ENCODE assay signal across 8 cellular contexts in genomic region chr22:19718255-19719054, GRCh38. TPM values are rescaled to one million over a fixed set of nuclear protein-coding genes. Genes with fewer than 3 reads are reported as not detected.
DNase-seq lines count a peak whose midpoint lies in the region; ATAC-seq and TF ChIP-seq lines count a peak whose summit lies in the region.

No MANE protein-coding gene starts in this region.

- peaks cover 2% of the 10 kb centered on the region for H3K4me1 Mint-ChIP-seq in activated naive CD8-positive, alpha-beta T cell treated with anti-CD3 and anti-CD28 coated beads, Interleukin-2, amount 10 ng/mL, durations not matched to agents 7 days and 5 days
- H3K4me1 Mint-ChIP-seq in activated naive CD8-positive, alpha-beta T cell treated with anti-CD3 and anti-CD28 coated beads for 36 hours: peaks cover 11% of the 10 kb centered on the region

- TF ChIP-seq CTCF in ascending aorta (IDR thresholded peaks at IDR 0.05): no peak
- no peak for TF ChIP-seq CTCF in tibial artery (IDR thresholded peaks at IDR 0.05)

- no peaks in the 10 kb centered on the region for H3K9me3 Mint-ChIP-seq in activated naive CD8-positive, alpha-beta T cell treated with anti-CD3 and anti-CD28 coated beads, Interleukin-2, amount 10 ng/mL, durations not matched to agents 7 days and 5 days
- H3K9me3 Mint-ChIP-seq in activated naive CD8-positive, alpha-beta T cell treated with anti-CD3 and anti-CD28 coated beads for 36 hours: no peaks in the 10 kb centered on the region

- no peaks in the 10 kb centered on the region for H3K36me3 Mint-ChIP-seq in activated naive CD8-positive, alpha-beta T cell treated with anti-CD3 and anti-CD28 coated beads, Interleukin-2, amount 10 ng/mL, durations not matched to agents 7 days and 5 days
- no peaks in the 10 kb centered on the region for H3K36me3 Mint-ChIP-seq in activated naive CD8-positive, alpha-beta T cell treated with anti-CD3 and anti-CD28 coated beads for 36 hours

- H3K4me3 Mint-ChIP-seq in activated naive CD8-positive, alpha-beta T cell treated with anti-CD3 and anti-CD28 coated beads, Interleukin-2, amount 10 ng/mL, durations not matched to agents 7 days and 5 days: no peak overlapping the region
- no peak overlapping the region for H3K4me3 Mint-ChIP-seq in activated naive CD8-positive, alpha-beta T cell treated with anti-CD3 and anti-CD28 coated beads for 36 hours

- H3K27me3 Mint-ChIP-seq in activated naive CD8-positive, alpha-beta T cell treated with anti-CD3 and anti-CD28 coated beads, Interleukin-2, amount 10 ng/mL, durations not matched to agents 7 days and 5 days: peaks cover 41% of the 10 kb centered on the region
- H3K27me3 Mint-ChIP-seq in activated naive CD8-positive, alpha-beta T cell treated with anti-CD3 and anti-CD28 coated beads for 36 hours: peaks cover 47% of the 10 kb centered on the region

- DNase-seq in activated naive CD8-positive, alpha-beta T cell treated with anti-CD3 and anti-CD28 coated beads, Interleukin-2, amount 10 ng/mL, durations not matched to agents 7 days and 5 days: no peak
- no peak for DNase-seq in activated naive CD8-positive, alpha-beta T cell treated with anti-CD3 and anti-CD28 coated beads for 36 hours
- no peak for DNase-seq in ascending aorta (ENCODE audit: low spot score in 2 of 2)
- no peak for DNase-seq in tibial artery
- no peak for DNase-seq in central memory CD4-positive, alpha-beta T cell

- H3K27ac Mint-ChIP-seq in activated naive CD8-positive, alpha-beta T cell treated with anti-CD3 and anti-CD28 coated beads, Interleukin-2, amount 10 ng/mL, durations not matched to agents 7 days and 5 days: no peak overlapping the region
- H3K27ac Mint-ChIP-seq in activated naive CD8-positive, alpha-beta T cell treated with anti-CD3 and anti-CD28 coated beads for 36 hours: no peak overlapping the region

- H3K36me3 ChIP-seq in ascending aorta (peaks cover 10 to 18% of the 10 kb centered on the region in 2 donors), tibial artery (peaks cover 0 to 32% (median 32%) of the 10 kb centered on the region in 3 donors)

- H3K9me3 ChIP-seq in ascending aorta (no peaks in the 10 kb centered on the region), tibial artery (no peaks in the 10 kb centered on the region)

- POLR2A ChIA-PET in activated naive CD8-positive, alpha-beta T cell treated with anti-CD3 and anti-CD28 coated beads, Interleukin-2, amount 10 ng/mL, durations not matched to agents 7 days and 5 days (lab: Charles Lee): no interaction called here

- peaks cover 13 to 31% of the 10 kb centered on the region in 2 donors for H3K4me1 ChIP-seq in ascending aorta
- peaks cover 0 to 46% (median 38%) of the 10 kb centered on the region in 4 donors for H3K4me1 ChIP-seq in tibial artery

- H3K4me3 ChIP-seq in ascending aorta (peak overlapping the region; percentile 85 to 87), tibial artery (peak overlapping the region; percentile 68 to 90)

- H3K27me3 ChIP-seq in ascending aorta: no peaks in the 10 kb centered on the region
- H3K27me3 ChIP-seq in layer of hippocampus (ENCODE audit: control insufficient read depth, insufficient read depth, low read length): no peaks in the 10 kb centered on the region
- H3K27me3 ChIP-seq in tibial artery: peaks cover 0 to 13% of the 10 kb centered on the region in 2 donors

- peak; percentile 41 for ATAC-seq in activated naive CD8-positive, alpha-beta T cell treated with anti-CD3 and anti-CD28 coated beads, Interleukin-2, amount 10 ng/mL, durations not matched to agents 7 days and 5 days (ENCODE audit: low read depth)
- ATAC-seq in GM19351 (IDR thresholded peaks at IDR 0.05; ENCODE audit: unreplicated experiment): no peak
- ATAC-seq in HG02981 (IDR thresholded peaks at IDR 0.05; ENCODE audit: unreplicated experiment): no peak

- intact Hi-C loops in ascending aorta (cut with DNase I): loop anchor here (1.0 to 10.0 kb wide), 9 partner anchors 39 to 574 kb away; partner anchors contain the start of genes CDC45, CLTCL1, ESS2 and GNB1L
- intact Hi-C loops in tibial artery (cut with DNase I; ENCODE audit: low total_unique reads): loop anchor here (5.0 to 10.0 kb wide), 3 partner anchors 41 to 424 kb away; partner anchors contain the start of genes CDC45, CLTCL1 and UFD1

- peak overlapping the region; percentile 78 to 80 for H3K27ac ChIP-seq in ascending aorta
- peak overlapping the region; percentile 73 for H3K27ac ChIP-seq in layer of hippocampus (ENCODE audit: low read depth, low read length)
- peak overlapping the region; percentile 84 to 87 for H3K27ac ChIP-seq in tibial artery

RNA-seq across cellular contexts. Expression of gene SEPTIN5, which starts 4.2 kb away (rescaled TPM):
- total RNA-seq in activated naive CD8-positive, alpha-beta T cell treated with anti-CD3 and anti-CD28 coated beads, Interleukin-2, amount 10 ng/mL, durations not matched to agents 7 days and 5 days: not detected
- total RNA-seq in activated naive CD8-positive, alpha-beta T cell treated with anti-CD3 and anti-CD28 coated beads for 36 hours: 1 to 10 TPM; 1.1 to 1.3 TPM
- total RNA-seq in ascending aorta: 105 TPM

RNA-seq across cellular contexts. Expression of gene GP1BB, which starts 4.9 kb away (rescaled TPM):
- total RNA-seq in activated naive CD8-positive, alpha-beta T cell treated with anti-CD3 and anti-CD28 coated beads, Interleukin-2, amount 10 ng/mL, durations not matched to agents 7 days and 5 days: not detected
- not detected for total RNA-seq in activated naive CD8-positive, alpha-beta T cell treated with anti-CD3 and anti-CD28 coated beads for 36 hours
- total RNA-seq in ascending aorta: 50.2 TPM

RNA-seq across cellular contexts. Expression of gene TBX1, which starts 42.1 kb away (rescaled TPM):
- total RNA-seq in activated naive CD8-positive, alpha-beta T cell treated with anti-CD3 and anti-CD28 coated beads, Interleukin-2, amount 10 ng/mL, durations not matched to agents 7 days and 5 days: under 1 TPM; 0.37 to 0.47 TPM
- total RNA-seq in activated naive CD8-positive, alpha-beta T cell treated with anti-CD3 and anti-CD28 coated beads for 36 hours: not detected
- total RNA-seq in ascending aorta: not detected

Comparison
In these comparisons a context has a peak if more than half of its experiments do, and no peak if none do; other contexts are left out.
1. RNA of gene SEPTIN5, which starts 4.2 kb away (total RNA-seq): 105 TPM in ascending aorta (single experiment); 1.1 to 1.3 TPM in activated naive CD8-positive, alpha-beta T cell treated with anti-CD3 and anti-CD28 coated beads for 36 hours and not detected in activated naive CD8-positive, alpha-beta T cell treated with anti-CD3 and anti-CD28 coated beads, Interleukin-2, amount 10 ng/mL, durations not matched to agents 7 days and 5 days; every median in the first group is over 10 times any median in the second.
2. RNA of gene GP1BB, which starts 4.9 kb away (total RNA-seq): 50.2 TPM in ascending aorta (single experiment); not detected in activated naive CD8-positive, alpha-beta T cell treated with anti-CD3 and anti-CD28 coated beads, Interleukin-2, amount 10 ng/mL, durations not matched to agents 7 days and 5 days and not detected in activated naive CD8-positive, alpha-beta T cell treated with anti-CD3 and anti-CD28 coated beads for 36 hours; every median in the first group is over 10 times any median in the second.
3. Peak in every context shown above with its lines, with median percentiles within 50 percentile points of each other: H3K27ac ChIP-seq.